8 cellular contexts compared by ENCODE assay signal in genomic region chr6:163405412-163406309, GRCh38. TPM values are rescaled to one million over a fixed set of nuclear protein-coding genes. Genes with fewer than 3 reads are reported as not detected.
DNase-seq lines count a peak whose midpoint lies in the region; ATAC-seq and FAIRE-seq lines count a peak whose summit lies in the region.

No MANE protein-coding gene starts in this region.

- peak overlapping the region; percentile 57 for H3K27ac Mint-ChIP-seq in activated naive CD8-positive, alpha-beta T cell treated with anti-CD3 and anti-CD28 coated beads, Interleukin-2, amount 50 U/mL, for 24 hours

- H3K27me3 ChIP-seq in right cardiac atrium (ENCODE audit: control insufficient read depth, insufficient read depth): no peaks in the 10 kb centered on the region
- H3K27me3 ChIP-seq in skeletal muscle satellite cell (ENCODE audit: control insufficient read depth, insufficient read depth, low read length): no peaks in the 10 kb centered on the region

- no peaks in the 10 kb centered on the region for H3K36me3 ChIP-seq in skeletal muscle satellite cell (ENCODE audit: insufficient read depth, low read length)

- H3K4me2 ChIP-seq in skeletal muscle satellite cell (ENCODE audit: low read length): peak overlapping the region; percentile 79

- no peak for FAIRE-seq in RCC 7860 (lab: Jason Lieb, UNC)

- H3K27me3 Mint-ChIP-seq in activated naive CD8-positive, alpha-beta T cell treated with anti-CD3 and anti-CD28 coated beads, Interleukin-2, amount 50 U/mL, for 24 hours: peaks cover 3% of the 10 kb centered on the region

- peaks cover 13% of the 10 kb centered on the region for H3K4me1 Mint-ChIP-seq in activated naive CD8-positive, alpha-beta T cell treated with anti-CD3 and anti-CD28 coated beads, Interleukin-2, amount 50 U/mL, for 24 hours

- H3K9me3 Mint-ChIP-seq in activated naive CD8-positive, alpha-beta T cell treated with anti-CD3 and anti-CD28 coated beads, Interleukin-2, amount 50 U/mL, for 24 hours: no peaks in the 10 kb centered on the region

- ATAC-seq in GM21515 (IDR thresholded peaks at IDR 0.05; ENCODE audit: unreplicated experiment): peak; percentile 76
- peak; percentile 68 for ATAC-seq in activated naive CD8-positive, alpha-beta T cell treated with anti-CD3 and anti-CD28 coated beads, Interleukin-2, amount 50 U/mL, for 24 hours
- peak; percentile 85 to 90 for ATAC-seq in right cardiac atrium

- H3K9ac ChIP-seq in skeletal muscle satellite cell (ENCODE audit: low read depth, low read length): peak overlapping the region; percentile 71

- H3K9me3 ChIP-seq in right cardiac atrium (ENCODE audit: control insufficient read depth, low read length) (no peaks in the 10 kb centered on the region), skeletal muscle satellite cell (replicated peaks; ENCODE audit: low read length) (no peaks in the 10 kb centered on the region)

- intact Hi-C loops in right cardiac atrium (cut with DNase I): loop anchor here in 1 of 4 donors (10.0 kb wide), 1 partner anchor 51 kb away; no protein-coding TSS in a partner anchor

- DNase-seq in GM03348 (ENCODE audit: low spot score) (peak; percentile 50), M059J (ENCODE audit: low read depth) (peak; percentile 45), right cardiac atrium (peak; percentile 68 to 87 (median 84)), NCI-H226 (no peak), RCC 7860 (ENCODE audit: low spot score) (no peak)
- peak; percentile 13 for DNase-seq in activated naive CD8-positive, alpha-beta T cell treated with anti-CD3 and anti-CD28 coated beads, Interleukin-2, amount 50 U/mL, for 24 hours

- peak overlapping the region; percentile 89 for H3K27ac ChIP-seq in right cardiac atrium (ENCODE audit: low read length)

- peak overlapping the region; percentile 73 for H3K4me3 Mint-ChIP-seq in activated naive CD8-positive, alpha-beta T cell treated with anti-CD3 and anti-CD28 coated beads, Interleukin-2, amount 50 U/mL, for 24 hours

- 16% methylated on average over 18 of the region's 18 CpGs for WGBS in right cardiac atrium

- H3K4me1 ChIP-seq in right cardiac atrium (ENCODE audit: control insufficient read depth, insufficient read depth, low read length) (peaks cover 8% of the 10 kb centered on the region), skeletal muscle satellite cell (ENCODE audit: control insufficient read depth, insufficient read depth, low read length) (peaks cover 23% of the 10 kb centered on the region)

- H3K4me3 ChIP-seq in right cardiac atrium (ENCODE audit: low read length) (peak overlapping the region; percentile 47), skeletal muscle satellite cell (ENCODE audit: low read length) (peak overlapping the region; percentile 59)

- no peaks in the 10 kb centered on the region for H3K36me3 Mint-ChIP-seq in activated naive CD8-positive, alpha-beta T cell treated with anti-CD3 and anti-CD28 coated beads, Interleukin-2, amount 50 U/mL, for 24 hours (ENCODE audit: low read depth)

RNA-seq across cellular contexts. Expression of gene QKI, which starts 8.9 kb away (rescaled TPM):
- 106 and 142 TPM in 2 replicates for total RNA-seq in M059J (2014; rRNA removed; shearing (Covaris generic))
- total RNA-seq in right cardiac atrium: 100 to 1,000 TPM; 373 to 415 (median 375) TPM
- polyA plus RNA-seq in right cardiac atrium: 100 TPM
- total RNA-seq in skeletal muscle satellite cell (2012; rRNA removed): 130 and 137 TPM in 2 replicates

Comparison
In these comparisons a context has a peak if more than half of its experiments do, and no peak if none do; other contexts are left out.
1. DNase-seq: peak in GM03348 (single experiment), M059J (single experiment), activated naive CD8-positive, alpha-beta T cell treated with anti-CD3 and anti-CD28 coated beads, Interleukin-2, amount 50 U/mL, for 24 hours (single experiment) and right cardiac atrium (3 of 3); none in NCI-H226 (single experiment) and RCC 7860 (single experiment).
2. Peak in every context shown above with its lines, with median percentiles within 50 percentile points of each other: ATAC-seq.